8 cellular contexts compared by ENCODE assay signal in the genomic region with DNA sequence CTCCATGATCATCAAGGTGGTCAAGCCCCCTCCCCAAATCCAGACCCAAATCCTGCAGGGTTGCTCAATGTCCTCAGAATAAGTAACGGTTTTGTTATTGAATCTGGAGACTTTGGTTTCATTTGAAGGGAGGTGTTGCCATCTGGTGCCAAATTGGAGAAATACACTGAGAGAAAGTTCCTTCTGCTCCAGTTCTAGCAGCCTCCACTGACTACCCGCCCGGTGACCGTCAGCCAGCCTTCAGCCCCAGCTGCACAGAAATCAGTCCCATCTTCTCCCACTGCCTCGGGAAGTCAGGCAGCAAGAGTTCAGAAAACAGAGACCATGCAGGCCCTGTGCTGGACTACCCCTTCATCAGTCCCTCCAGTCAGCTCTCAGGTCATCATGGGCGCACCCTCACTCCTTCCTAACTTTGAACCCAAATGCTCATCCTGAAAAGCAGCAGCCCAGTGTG. TPM values are rescaled to one million over a fixed set of nuclear protein-coding genes. Genes with fewer than 3 reads are reported as not detected.
DNase-seq lines count a peak whose midpoint lies in the region; ATAC-seq and TF ChIP-seq lines count a peak whose summit lies in the region.

No MANE protein-coding gene starts in this region.

- H3K27ac Mint-ChIP-seq in T-helper 17 cell = peak overlapping the region; percentile 16
- H3K27ac Mint-ChIP-seq in effector memory CD8-positive, alpha-beta T cell = no peak overlapping the region

- H3K9me3 Mint-ChIP-seq in effector memory CD8-positive, alpha-beta T cell = no peaks in the 10 kb centered on the region

- DNase-seq in DMS 273 (lab: John Stamatoyannopoulos, UW; ENCODE audit: unreplicated experiment) = peak; percentile 83
- DNase-seq in GM20000 (ENCODE audit: low spot score) = peak; percentile 77
- peak; percentile 49 for DNase-seq in NCI-H1105 treated with DMSO at 0.1 percent for 48 hours (lab: John Stamatoyannopoulos, UW)
- peak in 1 of 3 donors; percentile 32 for DNase-seq in T-helper 17 cell
- peak; percentile 48 to 63 (median 50) for DNase-seq in effector memory CD8-positive, alpha-beta T cell
- peak; percentile 92 for DNase-seq in medulla oblongata (ENCODE audit: extremely low spot score)
- DNase-seq in NK-92 treated with Interleukin-12 subunit alpha and Interleukin-12 subunit beta, amount 100 ng/mL, for 24 hours (lab: John Stamatoyannopoulos, UW) = no peak
- no peak for DNase-seq in GOT3 (lab: John Stamatoyannopoulos, UW)

- peaks cover 12% of the 10 kb centered on the region for H3K27me3 Mint-ChIP-seq in T-helper 17 cell
- H3K27me3 Mint-ChIP-seq in effector memory CD8-positive, alpha-beta T cell = peaks cover 9 to 12% of the 10 kb centered on the region in 2 donors

- no peak overlapping the region for H3K4me3 Mint-ChIP-seq in T-helper 17 cell
- no peak overlapping the region for H3K4me3 Mint-ChIP-seq in effector memory CD8-positive, alpha-beta T cell

- no peaks in the 10 kb centered on the region for H3K36me3 Mint-ChIP-seq in T-helper 17 cell (ENCODE audit: low read depth)
- H3K36me3 Mint-ChIP-seq in effector memory CD8-positive, alpha-beta T cell (ENCODE audit: insufficient read depth) = no peaks in the 10 kb centered on the region

- peaks cover 31% of the 10 kb centered on the region for H3K4me1 Mint-ChIP-seq in T-helper 17 cell
- H3K4me1 Mint-ChIP-seq in effector memory CD8-positive, alpha-beta T cell (ENCODE audit: low read depth in 2 of 2) = peaks cover 11 to 30% of the 10 kb centered on the region in 2 donors

- no peaks in the 10 kb centered on the region for H3K9me3 ChIP-seq in T-helper 17 cell (ENCODE audit: control insufficient read depth, low read length, poor library complexity, severe bottlenecking)

- peak; percentile 38 for TF ChIP-seq CTCF in GM20000 (IDR thresholded peaks at IDR 0.05; ENCODE audit: extremely low read depth, missing control alignments)

- peak; percentile 70 for ATAC-seq in T-helper 17 cell
- ATAC-seq in effector memory CD8-positive, alpha-beta T cell (replicated peaks) = peak; percentile 66

RNA-seq across cellular contexts. Expression of gene PKDCC, which starts 38.7 kb away (rescaled TPM):
- 1 to 10 TPM in 1 of 2 donors, under 1 TPM in 1; 0.87 to 1.2 TPM for total RNA-seq in T-helper 17 cell

Comparison
In these comparisons a context has a peak if more than half of its experiments do, and no peak if none do; other contexts are left out.
1. DNase-seq: peak in DMS 273 (single experiment), GM20000 (single experiment), NCI-H1105 treated with DMSO at 0.1 percent for 48 hours (single experiment), effector memory CD8-positive, alpha-beta T cell (3 of 3) and medulla oblongata (single experiment); none in NK-92 treated with Interleukin-12 subunit alpha and Interleukin-12 subunit beta, amount 100 ng/mL, for 24 hours (single experiment) and GOT3 (single experiment).